Comparison of ENCODE assay signal across 35 cellular contexts in genomic region chrX:150770623-150771022, GRCh38.
"Had no signal": no experiment of that assay in that cellular context is flagged by ENCODE, and none has a peak within 500 bp of the region (broad histone marks: within the 10 kb centered on the region; RNA-seq: fewer than 3 reads in every experiment).

No MANE protein-coding gene starts in this region.

- H3K4me3 ChIP-seq: adrenal gland, Peyer's patch had no signal

- H3K9me3 ChIP-seq: adrenal gland, Peyer's patch had no signal

- H3K4me3 Mint-ChIP-seq: activated CD4-positive, alpha-beta memory T cell treated with anti-CD3 and anti-CD28 coated beads, Interleukin-2, amount 10 ng/mL, durations not matched to agents 7 days and 5 days; activated naive CD4-positive, alpha-beta T cell treated with anti-CD3 and anti-CD28 coated beads for 36 hours; activated T-cell treated with anti-CD3 and anti-CD28 coated beads, Interleukin-2, amount 50 U/mL, for 24 hours; brain had no signal

- H3K36me3 ChIP-seq: adrenal gland, WERI-Rb-1 had no signal

- H3K4me1 ChIP-seq: adrenal gland, Peyer's patch had no signal

- H3K27ac ChIP-seq: adrenal gland, KMS-11, Peyer's patch, RWPE1, WERI-Rb-1 had no signal

- H3K27ac Mint-ChIP-seq: activated CD4-positive, alpha-beta memory T cell treated with anti-CD3 and anti-CD28 coated beads, Interleukin-2, amount 10 ng/mL, durations not matched to agents 7 days and 5 days; activated naive CD4-positive, alpha-beta T cell treated with anti-CD3 and anti-CD28 coated beads for 36 hours; activated naive CD4-positive, alpha-beta T cell treated with anti-CD3 and anti-CD28 coated beads, Interleukin-2, amount 50 U/mL, for 72 hours; activated T-cell treated with anti-CD3 and anti-CD28 coated beads, Interleukin-2, amount 50 U/mL, for 24 hours; activated T-helper 2 cell treated with anti-CD3 and anti-CD28 coated beads, Interferon-gamma antibody, Interleukin-2, Interleukin-4, amounts not matched to agents 10 μg/mL and 5 μg/mL and 100 μg/mL, durations not matched to agents 14 hours and 24 hours and 36 hours; brain had no signal

- DNase-seq: activated CD4-positive, alpha-beta memory T cell treated with anti-CD3 and anti-CD28 coated beads, Interleukin-2, amount 10 ng/mL, durations not matched to agents 7 days and 5 days; activated CD4-positive, alpha-beta T cell treated with anti-CD3 and anti-CD28 coated beads for 1 hour; activated CD4-positive, alpha-beta T cell treated with anti-CD3 and anti-CD28 coated beads for 48 hours; activated CD4-positive, CD25-positive, alpha-beta regulatory T cell; activated gamma-delta T cell; activated naive CD4-positive, alpha-beta T cell treated with anti-CD3 and anti-CD28 coated beads for 36 hours; activated T-cell treated with anti-CD3 and anti-CD28 coated beads, Interleukin-2, amount 50 U/mL, for 24 hours; adrenal gland; caudate nucleus; MM.1S; MV-4-11; NCI-H1092; NCI-H1436 treated with DMSO at 0.1 percent for 48 hours; NCI-H1694 treated with DMSO at 0.1 percent for 48 hours; NCI-H2029; NCI-H2171 treated with DMSO at 0.1 percent for 48 hours; NCI-H2227 treated with DMSO at 0.1 percent for 48 hours; NCI-H446; NCI-H510A treated with DMSO at 0.1 percent for 48 hours; NCI-H774; PC-3; Peyer's patch; SW 1271; T-helper 1 cell; T-helper 2 cell; T-helper 9 cell; WERI-Rb-1 had no signal

- FAIRE-seq: astrocyte, bronchial epithelial cell had no signal

- ATAC-seq: activated naive CD4-positive, alpha-beta T cell treated with anti-CD3 and anti-CD28 coated beads, Interleukin-2, amount 50 U/mL, for 72 hours; PC-3; Right ventricle myocardium inferior had no signal

- H3K27me3 Mint-ChIP-seq: activated CD4-positive, alpha-beta memory T cell treated with anti-CD3 and anti-CD28 coated beads, Interleukin-2, amount 10 ng/mL, durations not matched to agents 7 days and 5 days; brain had no signal

- H3K9ac ChIP-seq: KMS-11 had no signal

- H3K36me3 Mint-ChIP-seq: activated naive CD4-positive, alpha-beta T cell treated with anti-CD3 and anti-CD28 coated beads, Interleukin-2, amount 50 U/mL, for 72 hours had no signal

- H3K9me3 Mint-ChIP-seq: activated CD4-positive, alpha-beta memory T cell treated with anti-CD3 and anti-CD28 coated beads, Interleukin-2, amount 10 ng/mL, durations not matched to agents 7 days and 5 days; activated naive CD4-positive, alpha-beta T cell treated with anti-CD3 and anti-CD28 coated beads for 36 hours; activated naive CD4-positive, alpha-beta T cell treated with anti-CD3 and anti-CD28 coated beads, Interleukin-2, amount 50 U/mL, for 72 hours; activated T-cell treated with anti-CD3 and anti-CD28 coated beads, Interleukin-2, amount 50 U/mL, for 24 hours; activated T-helper 2 cell treated with anti-CD3 and anti-CD28 coated beads, Interferon-gamma antibody, Interleukin-2, Interleukin-4, amounts not matched to agents 10 μg/mL and 5 μg/mL and 100 μg/mL, durations not matched to agents 14 hours and 24 hours and 36 hours; brain had no signal

- H3K27me3 ChIP-seq: adrenal gland, Peyer's patch had no signal
